Comparison of ENCODE assay signal across 24 cellular contexts in genomic region chr20:18698735-18699380, GRCh38.
DNase-seq lines count a peak whose midpoint lies in the region; ATAC-seq, FAIRE-seq and TF ChIP-seq lines count a peak whose summit lies in the region.
"Had no signal": no experiment of that assay in that cellular context is flagged by ENCODE, and none has a peak within 500 bp of the region (broad histone marks: within the 10 kb centered on the region; RNA-seq: fewer than 3 reads in every experiment).

No MANE protein-coding gene starts in this region.

- H3K18ac ChIP-seq in H1 (ENCODE audit: extremely low read depth, low read length), result no peak overlapping the region

- TF ChIP-seq CTCF in GM23338 (conservative IDR thresholded peaks at IDR 0.05; ENCODE audit: low read depth in 2 of 2) (no peak), H1 (IDR thresholded peaks at IDR 0.05; ENCODE audit: control extremely low read depth in 1 of 3, insufficient read depth in 1 of 3, low read depth in 1 of 3, low read length in 3 of 3) (no peak), gastroesophageal sphincter (IDR thresholded peaks at IDR 0.05) (no peak)

- WGBS in H1 (ENCODE audit: extremely low coverage in 1 of 2, insufficient coverage in 1 of 2, insufficient read length in 1 of 2, insufficient replicate concordance in 2 of 2, low coverage in 1 of 2, low lambda C conversion rate in 2 of 2, missing lambda C conversion rate in 1 of 2), 2 experiments, result 72% methylated on average over 4 of the region's 4 CpGs; no CpG with 5 or more reads in 1 of the 2 experiments
- 80 to 100% methylated on average over 1 to 3 of the region's 4 CpGs for WGBS in gastroesophageal sphincter (ENCODE audit: low coverage in 1 of 2), 2 donors

- H3K9me3 Mint-ChIP-seq in GM23338, result no peaks in the 10 kb centered on the region
- H3K9me3 Mint-ChIP-seq: CD4-positive, alpha-beta T cell; HFFc6 had no signal

- no peaks in the 10 kb centered on the region for H3F3A ChIP-seq in GM23338 (replicated peaks; ENCODE audit: low read depth)

- H3K14ac ChIP-seq in H1 (ENCODE audit: insufficient read length), result no peak overlapping the region

- no peaks in the 10 kb centered on the region for H3K36me3 Mint-ChIP-seq in GM23338 (ENCODE audit: low read depth)

- POLR2A ChIA-PET in H1 (lab: Charles Lee; ENCODE audit: partially characterized antibody), result no interaction called here

- peaks cover 11% of the 10 kb centered on the region; the same call in 1 of the 2 replicates for H3K9me2 ChIP-seq in GM23338 (ENCODE audit: insufficient read depth)

- no peak overlapping the region for H3K27ac ChIP-seq in GM23338 (ENCODE audit: low read depth)
- H3K27ac ChIP-seq in HUES6 (ENCODE audit: low read depth, low read length), result 0 out of 2 replicates have a peak overlapping the region, but pooled peaks have one; percentile 34
- no peak overlapping the region for H3K27ac ChIP-seq in H1 (ENCODE audit: low read depth, low read length)
- no peak overlapping the region for H3K27ac ChIP-seq in gastroesophageal sphincter
- H3K27ac ChIP-seq: A549; BLaER1 treated with 17β-estradiol and CSF1 and Interleukin-3, amounts not matched to agents 10 nM and 100 nM had no signal

- no peak overlapping the region for H2BK12ac ChIP-seq in H1 (ENCODE audit: low read depth, low read length)

- H3K4me2 ChIP-seq in GM23338 (peak overlapping the region; percentile 55; the same call in 1 of the 2 replicates), H1 (ENCODE audit: insufficient read depth in 1 of 2, low read depth in 2 of 2, low read length in 2 of 2) (peak overlapping the region in 1 of 2 experiments; percentile 27; a peak in 2 of 4 replicates)
- H3K4me2 ChIP-seq: A549; BLaER1 treated with 17β-estradiol and CSF1 and Interleukin-3, amounts not matched to agents 10 nM and 100 nM had no signal

- H2AFZ ChIP-seq in GM23338, result no peak overlapping the region
- H2AFZ ChIP-seq in H1 (ENCODE audit: low read length), result no peak overlapping the region

- no peak overlapping the region for H2AK5ac ChIP-seq in H1 (ENCODE audit: low read depth, low read length)

- DNase-seq in GM23338 (ENCODE audit: low spot score) (peak; percentile 45), H1 (ENCODE audit: low read depth in 1 of 2, low spot score in 2 of 2) (no peak)
- DNase-seq: 8988T; ACHN; AML-193; BE2C; Calu3; CD4-positive, alpha-beta T cell; COR-L47; DMS53; DMS79 treated with DMSO at 0.1 percent for 48 hours; HFFc6 had no signal

- no peak overlapping the region for H3K4me3 Mint-ChIP-seq in GM23338
- H3K4me3 Mint-ChIP-seq: CD14-positive monocyte; CD4-positive, alpha-beta T cell; HFFc6 had no signal

- no peak overlapping the region for H4K91ac ChIP-seq in H1 (replicated peaks; ENCODE audit: insufficient read length, low read length)

- ATAC-seq in GM23338 (peak; percentile 86), GM18520 (IDR thresholded peaks at IDR 0.05; ENCODE audit: unreplicated experiment) (no peak), gastroesophageal sphincter (no peak), GM21390 (IDR thresholded peaks at IDR 0.05; ENCODE audit: unreplicated experiment) (no peak), GM19328 (IDR thresholded peaks at IDR 0.05; ENCODE audit: unreplicated experiment) (no peak)
- ATAC-seq: A549 had no signal

- H3K4me1 ChIP-seq in GM23338 (ENCODE audit: insufficient read depth), result peaks cover 6% of the 10 kb centered on the region
- peaks cover 12% of the 10 kb centered on the region for H3K4me1 ChIP-seq in HUES6 (ENCODE audit: control insufficient read depth, insufficient read depth, low read length)
- H3K4me1 ChIP-seq in H1 (replicated peaks in 1 of 4; ENCODE audit: control insufficient read depth in 3 of 4, insufficient read depth in 4 of 4, low read length in 3 of 4), result peaks cover 0 to 5% (median 0%) of the 10 kb centered on the region in 4 experiments; a peak in 2 of 7 replicates
- no peaks in the 10 kb centered on the region for H3K4me1 ChIP-seq in gastroesophageal sphincter
- H3K4me1 ChIP-seq: A549; BE2C; BLaER1 treated with 17β-estradiol and CSF1 and Interleukin-3, amounts not matched to agents 10 nM and 100 nM; HAP-1 had no signal

- H4K5ac ChIP-seq in H1 (ENCODE audit: insufficient read length, low read depth, low read length), result peak overlapping the region; percentile 36

- H3K79me2 ChIP-seq in GM23338 (replicated peaks; ENCODE audit: insufficient read depth) (no peaks in the 10 kb centered on the region), H1 (ENCODE audit: control insufficient read depth in 1 of 2, insufficient read depth in 2 of 2, low read length in 2 of 2) (no peaks in the 10 kb centered on the region)

- no peak overlapping the region for H3K27ac Mint-ChIP-seq in GM23338
- H3K27ac Mint-ChIP-seq: CD4-positive, alpha-beta T cell; HFFc6 had no signal

- no peaks in the 10 kb centered on the region for H3K27me3 ChIP-seq in GM23338 (ENCODE audit: insufficient read depth)
- no peaks in the 10 kb centered on the region for H3K27me3 ChIP-seq in HUES6 (ENCODE audit: control insufficient read depth, insufficient read depth, low read length)
- H3K27me3 ChIP-seq in H1 (replicated peaks in 1 of 4; ENCODE audit: control insufficient read depth in 3 of 4, extremely low read depth in 1 of 4, insufficient read depth in 3 of 4, low read length in 3 of 4), result no peaks in the 10 kb centered on the region
- no peaks in the 10 kb centered on the region for H3K27me3 ChIP-seq in gastroesophageal sphincter
- H3K27me3 ChIP-seq: BE2C; BLaER1 treated with 17β-estradiol and CSF1 and Interleukin-3, amounts not matched to agents 10 nM and 100 nM had no signal

- TF ChIP-seq RAD21 in H1 (IDR thresholded peaks at IDR 0.05 in 1 of 2, conservative IDR thresholded peaks at IDR 0.05 in 1 of 2; ENCODE audit: low read depth in 2 of 2, low read length in 2 of 2), result no peak

- CTCF ChIA-PET in H1 (lab: Charles Lee; ENCODE audit: partially characterized antibody), result interaction anchor here (1.0 to 1.8 kb wide), 3 partner anchors 10 to 41 kb away, joined by 3 to 7 read pairs (median 3); no protein-coding TSS in a partner anchor

- no peak overlapping the region for H3K56ac ChIP-seq in H1 (replicated peaks; ENCODE audit: insufficient read length, low read depth, low read length)

- TF ChIP-seq POLR2A in H1 (IDR thresholded peaks at IDR 0.05; ENCODE audit: control extremely low read depth in 1 of 2, low read depth in 2 of 2, low read length in 2 of 2), result no peak
- no peak for TF ChIP-seq POLR2A in gastroesophageal sphincter (IDR thresholded peaks at IDR 0.05)

- H2BK20ac ChIP-seq in H1 (ENCODE audit: low read length), result no peak overlapping the region

- no peak overlapping the region for H3K4ac ChIP-seq in H1 (replicated peaks; ENCODE audit: insufficient read length, low read depth, low read length)

- TF ChIP-seq EP300 in H1 (IDR thresholded peaks at IDR 0.05; ENCODE audit: borderline replicate concordance in 1 of 2, low read depth in 2 of 2, low read length in 2 of 2), result no peak
- TF ChIP-seq EP300 in gastroesophageal sphincter (IDR thresholded peaks at IDR 0.05), result no peak

- H3K79me1 ChIP-seq in H1 (ENCODE audit: low read depth, low read length), result peaks cover 1% of the 10 kb centered on the region; the same call in 1 of the 2 replicates

- H3K4me3 ChIP-seq in GM23338 (no peak overlapping the region), HUES6 (ENCODE audit: low read depth, low read length) (no peak overlapping the region), H1 (ENCODE audit: extremely low read depth in 1 of 4, insufficient read depth in 2 of 4, low read depth in 3 of 4, low read length in 4 of 4) (no peak overlapping the region), gastroesophageal sphincter (no peak overlapping the region)
- H3K4me3 ChIP-seq: A549; BLaER1 treated with 17β-estradiol and CSF1 and Interleukin-3, amounts not matched to agents 10 nM and 100 nM; HAP-1 had no signal

- peaks cover 13% of the 10 kb centered on the region for H3K4me1 Mint-ChIP-seq in GM23338

- no peak overlapping the region for H2BK15ac ChIP-seq in H1 (ENCODE audit: low read length)

- no peak overlapping the region for H2BK5ac ChIP-seq in H1 (ENCODE audit: low read depth, low read length)

- H3K23ac ChIP-seq in H1 (ENCODE audit: insufficient read length), result no peak overlapping the region

- H4K20me1 ChIP-seq in GM23338 (replicated peaks; ENCODE audit: insufficient read depth) (no peaks in the 10 kb centered on the region; the same call in 1 of the 2 replicates), H1 (replicated peaks in 1 of 2; ENCODE audit: control insufficient read depth in 1 of 2, insufficient read depth in 2 of 2, low read length in 2 of 2) (peaks cover 1 to 2% of the 10 kb centered on the region in 2 experiments)
- H4K20me1 ChIP-seq: BLaER1 treated with 17β-estradiol and CSF1 and Interleukin-3, amounts not matched to agents 10 nM and 100 nM had no signal

- no peaks in the 10 kb centered on the region; the same call in 1 of the 2 replicates for H3K23me2 ChIP-seq in H1 (ENCODE audit: low read depth, low read length)

- H2BK120ac ChIP-seq in H1 (replicated peaks; ENCODE audit: low read depth, low read length), result no peak overlapping the region

- H3K36me3 ChIP-seq in GM23338 (ENCODE audit: insufficient read depth) (no peaks in the 10 kb centered on the region), HUES6 (ENCODE audit: control insufficient read depth, insufficient read depth, low read length) (no peaks in the 10 kb centered on the region), H1 (ENCODE audit: control insufficient read depth in 2 of 4, insufficient read depth in 4 of 4, low read length in 3 of 4) (no peaks in the 10 kb centered on the region), gastroesophageal sphincter (peaks cover 0 to 5% of the 10 kb centered on the region in 2 donors)
- H3K36me3 ChIP-seq: BE2C; BLaER1 treated with 17β-estradiol and CSF1 and Interleukin-3, amounts not matched to agents 10 nM and 100 nM; HAP-1 had no signal

- no peak overlapping the region for H3K9ac ChIP-seq in HUES6 (ENCODE audit: low read length)
- no peak overlapping the region for H3K9ac ChIP-seq in H1 (replicated peaks in 1 of 4; ENCODE audit: extremely low read depth in 1 of 4, low read depth in 3 of 4, low read length in 3 of 4)
- H3K9ac ChIP-seq: BLaER1 treated with 17β-estradiol and CSF1 and Interleukin-3, amounts not matched to agents 10 nM and 100 nM had no signal

- H4K8ac ChIP-seq in H1 (ENCODE audit: extremely low read depth, insufficient read depth, low read length), result no peak overlapping the region

- H3K27me3 Mint-ChIP-seq in GM23338 (ENCODE audit: insufficient read depth, low read depth, poor library complexity), result peaks cover 3% of the 10 kb centered on the region
- H3K27me3 Mint-ChIP-seq: CD4-positive, alpha-beta T cell had no signal

- no peaks in the 10 kb centered on the region for H3K9me3 ChIP-seq in HUES6 (ENCODE audit: control insufficient read depth, insufficient read depth, low read depth, low read length)
- H3K9me3 ChIP-seq in H1 (ENCODE audit: insufficient read depth in 2 of 2, low read depth in 1 of 2, low read length in 1 of 2), result no peaks in the 10 kb centered on the region
- H3K9me3 ChIP-seq in gastroesophageal sphincter, result no peaks in the 10 kb centered on the region
- H3K9me3 ChIP-seq: A549, BE2C, HAP-1 had no signal

- no peak for FAIRE-seq in H1 (lab: Jason Lieb, UNC)
- FAIRE-seq: A549, G401.6, GM12892, GM19239 had no signal

TF ChIP-seq in GM23338, 12 proteins besides CTCF, POLR2A, EP300 and RAD21 (continues in another document):
- no peak for TF ChIP-seq ZNF331 (CRISPR knock-in tag; IDR thresholded peaks at IDR 0.05; ENCODE audit: low read depth)
- no peak for TF ChIP-seq JUNB (IDR thresholded peaks at IDR 0.05; ENCODE audit: unreplicated experiment)

TF ChIP-seq in H1, 55 proteins besides CTCF, POLR2A, EP300 and RAD21 (continues in another document):
- peak; percentile 78 for TF ChIP-seq YY1 (IDR thresholded peaks at IDR 0.05; ENCODE audit: low read depth, low read length)
